In genomic region chr7:131232768-131233167, GRCh38 we compare ENCODE assay signal across 1 cellular context.
TF ChIP-seq lines count a peak whose summit lies in the region.

No MANE protein-coding gene starts in this region.

TF ChIP-seq in K562, 482 proteins besides CTCF, POLR2A, EP300 and RAD21 (continued from another document):
- TF ChIP-seq ZFP36 (IDR thresholded peaks at IDR 0.05; ENCODE audit: low read depth, low read length, partially characterized antibody) (peak; percentile 10), ZNF316 (IDR thresholded peaks at IDR 0.05) (peak; percentile 64), MLX (CRISPR knock-in tag; conservative IDR thresholded peaks at IDR 0.05) (no peak), FUS (optimal IDR thresholded peaks at IDR 0.05; ENCODE audit: low read depth, low read length) (no peak), E2F3 (CRISPR knock-in tag; IDR thresholded peaks at IDR 0.05) (no peak)
- TF ChIP-seq, protein P1, sequence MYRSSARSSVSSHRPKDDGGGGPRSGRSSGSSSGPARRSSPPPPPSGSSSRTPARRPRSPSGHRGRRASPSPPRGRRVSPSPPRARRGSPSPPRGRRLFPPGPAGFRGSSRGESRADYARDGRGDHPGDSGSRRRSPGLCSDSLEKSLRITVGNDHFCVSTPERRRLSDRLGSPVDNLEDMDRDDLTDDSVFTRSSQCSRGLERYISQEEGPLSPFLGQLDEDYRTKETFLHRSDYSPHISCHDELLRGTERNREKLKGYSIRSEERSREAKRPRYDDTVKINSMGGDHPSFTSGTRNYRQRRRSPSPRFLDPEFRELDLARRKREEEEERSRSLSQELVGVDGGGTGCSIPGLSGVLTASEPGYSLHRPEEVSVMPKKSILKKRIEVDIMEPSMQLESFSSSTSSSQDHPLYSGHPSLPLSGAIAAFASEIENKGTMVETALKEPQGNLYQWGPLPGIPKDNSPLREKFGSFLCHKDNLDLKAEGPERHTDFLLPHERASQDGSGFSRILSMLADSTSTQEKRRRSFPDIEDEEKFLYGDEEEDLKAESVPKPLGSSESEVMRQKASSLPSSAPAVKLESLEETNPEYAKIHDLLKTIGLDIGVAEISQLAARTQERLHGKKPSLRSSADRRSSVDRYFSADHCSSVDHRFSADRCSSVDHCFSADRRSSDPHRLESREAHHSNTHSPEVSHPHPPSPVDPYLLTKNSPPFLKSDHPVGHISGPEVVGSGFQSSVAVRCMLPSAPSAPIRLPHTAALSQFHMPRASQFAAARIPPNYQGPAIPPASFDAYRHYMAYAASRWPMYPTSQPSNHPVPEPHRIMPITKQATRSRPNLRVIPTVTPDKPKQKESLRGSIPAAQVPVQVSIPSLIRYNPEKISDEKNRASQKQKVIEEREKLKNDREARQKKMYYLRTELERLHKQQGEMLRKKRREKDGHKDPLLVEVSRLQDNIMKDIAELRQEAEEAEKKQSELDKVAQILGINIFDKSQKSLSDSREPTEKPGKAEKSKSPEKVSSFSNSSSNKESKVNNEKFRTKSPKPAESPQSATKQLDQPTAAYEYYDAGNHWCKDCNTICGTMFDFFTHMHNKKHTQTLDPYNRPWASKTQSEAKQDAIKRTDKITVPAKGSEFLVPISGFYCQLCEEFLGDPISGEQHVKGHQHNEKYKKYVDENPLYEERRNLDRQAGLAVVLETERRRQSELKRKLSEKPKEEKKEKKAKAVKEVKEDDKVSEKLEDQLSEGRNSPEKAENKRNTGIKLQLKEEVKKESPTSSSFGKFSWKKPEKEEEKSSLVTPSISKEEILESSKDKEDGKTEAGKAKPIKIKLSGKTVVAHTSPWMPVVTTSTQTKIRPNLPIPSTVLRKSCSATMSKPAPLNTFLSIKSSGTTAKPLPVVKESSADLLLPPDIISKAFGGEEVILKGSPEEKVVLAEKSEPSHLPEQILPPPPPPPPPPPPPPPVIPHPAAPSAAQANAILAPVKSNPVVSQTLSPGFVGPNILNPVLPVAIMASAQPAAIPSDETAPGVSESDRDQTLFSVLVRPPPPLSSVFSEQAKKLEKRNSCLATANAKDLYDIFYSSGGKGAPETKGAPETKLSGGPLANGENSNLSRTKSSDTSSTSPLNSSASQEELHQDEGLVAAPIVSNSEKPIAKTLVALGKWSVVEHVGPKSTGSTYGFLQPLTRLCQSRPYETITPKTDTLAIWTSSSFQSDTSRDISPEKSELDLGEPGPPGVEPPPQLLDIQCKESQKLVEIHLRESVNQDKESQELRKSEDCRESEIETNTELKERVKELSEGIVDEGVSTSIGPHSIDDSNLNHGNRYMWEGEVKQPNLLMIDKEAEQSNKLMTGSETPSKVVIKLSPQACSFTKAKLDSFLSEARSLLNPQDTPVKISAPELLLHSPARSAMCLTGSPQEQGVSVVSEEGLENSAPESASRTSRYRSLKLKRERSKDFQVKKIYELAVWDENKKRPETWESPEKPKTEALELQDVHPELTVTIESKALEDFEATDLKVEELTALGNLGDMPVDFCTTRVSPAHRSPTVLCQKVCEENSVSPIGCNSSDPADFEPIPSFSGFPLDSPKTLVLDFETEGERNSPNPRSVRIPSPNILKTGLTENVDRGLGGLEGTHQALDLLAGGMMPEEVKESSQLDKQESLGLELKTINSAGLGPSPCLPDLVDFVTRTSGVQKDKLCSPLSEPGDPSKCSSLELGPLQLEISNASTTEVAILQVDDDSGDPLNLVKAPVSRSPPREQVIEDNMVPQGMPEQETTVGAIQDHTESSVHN (IDR thresholded peaks at IDR 0.05; ENCODE audit: borderline replicate concordance in 1 of 2, low read depth in 1 of 2): no peak
